34 cellular contexts compared by ENCODE assay signal in the genomic region with DNA sequence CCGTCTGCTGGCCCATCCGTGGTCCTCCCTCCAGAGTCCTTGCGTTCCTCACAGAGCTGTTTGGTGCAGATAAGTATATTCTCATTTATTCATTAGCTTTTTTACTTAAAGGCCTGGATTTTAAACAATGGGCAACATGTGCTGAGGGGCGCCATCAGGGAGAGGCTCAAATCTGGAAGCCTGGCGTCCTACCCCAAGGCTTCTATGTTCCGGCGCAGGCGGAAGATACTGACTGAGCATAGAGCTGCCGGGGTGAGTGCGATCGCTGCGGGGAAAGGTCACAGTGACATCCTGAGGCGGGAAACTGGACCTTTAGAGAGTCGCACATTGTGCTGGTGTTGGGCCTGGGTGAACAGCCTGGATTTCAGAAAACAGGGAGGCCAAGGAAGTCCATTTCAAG.
"Had no signal": no experiment of that assay in that cellular context is flagged by ENCODE, and none has a peak within 500 bp of the region (broad histone marks: within the 10 kb centered on the region; RNA-seq: fewer than 3 reads in every experiment).

No MANE protein-coding gene starts in this region.

- H3K4me3 Mint-ChIP-seq: activated B cell treated with CpG ODN at 0.5 μM for 24 hours; activated CD4-positive, alpha-beta memory T cell treated with anti-CD3 and anti-CD28 coated beads for 36 hours; activated CD8-positive, alpha-beta memory T cell treated with anti-CD3 and anti-CD28 coated beads, Interleukin-2, amount 10 ng/mL, durations not matched to agents 7 days and 5 days; activated CD8-positive, alpha-beta T cell treated with anti-CD3 and anti-CD28 coated beads, Interleukin-2, amount 10 ng/mL, durations not matched to agents 7 days and 5 days; activated naive CD4-positive, alpha-beta T cell treated with anti-CD3 and anti-CD28 coated beads for 36 hours; activated naive CD4-positive, alpha-beta T cell treated with anti-CD3 and anti-CD28 coated beads, Interleukin-2, amount 50 U/mL, for 24 hours; activated naive CD8-positive, alpha-beta T cell treated with anti-CD3 and anti-CD28 coated beads for 36 hours; activated naive CD8-positive, alpha-beta T cell treated with anti-CD3 and anti-CD28 coated beads, Interleukin-2, amount 50 U/mL, for 24 hours; activated T-helper 1 cell treated with anti-CD3 and anti-CD28 coated beads, Interleukin-12 subunit alpha, Interleukin-12 subunit beta, Interleukin-2, Interleukin-4 antibody, amounts not matched to agents 30 ng/mL and 10 ng/mL and 1 ng/mL, durations not matched to agents 14 hours and 24 hours and 36 hours; T-helper 17 cell; T-helper 2 cell treated with Interferon-gamma antibody and Interleukin-4, amounts not matched to agents 5 μg/mL and 100 μg/mL, for 36 hours had no signal

- H3K9me3 ChIP-seq: adrenal gland, body of pancreas, colonic mucosa, esophagus muscularis mucosa, gastrocnemius medialis had no signal

- H3K36me3 Mint-ChIP-seq: activated CD4-positive, alpha-beta memory T cell treated with anti-CD3 and anti-CD28 coated beads for 36 hours; activated CD8-positive, alpha-beta memory T cell treated with anti-CD3 and anti-CD28 coated beads, Interleukin-2, amount 10 ng/mL, durations not matched to agents 7 days and 5 days; activated naive CD4-positive, alpha-beta T cell treated with anti-CD3 and anti-CD28 coated beads, Interleukin-2, amount 50 U/mL, for 24 hours; activated naive CD8-positive, alpha-beta T cell treated with anti-CD3 and anti-CD28 coated beads for 36 hours had no signal

- H3K36me3 ChIP-seq: adrenal gland, colonic mucosa, esophagus muscularis mucosa, gastrocnemius medialis, WERI-Rb-1 had no signal

- H3K4me3 ChIP-seq: adrenal gland, body of pancreas, colonic mucosa, esophagus muscularis mucosa, gastrocnemius medialis had no signal

- H3K27ac Mint-ChIP-seq: activated B cell treated with CpG ODN at 0.5 μM for 24 hours; activated CD4-positive, alpha-beta memory T cell treated with anti-CD3 and anti-CD28 coated beads for 36 hours; activated CD8-positive, alpha-beta memory T cell treated with anti-CD3 and anti-CD28 coated beads, Interleukin-2, amount 10 ng/mL, durations not matched to agents 7 days and 5 days; activated CD8-positive, alpha-beta T cell treated with anti-CD3 and anti-CD28 coated beads, Interleukin-2, amount 10 ng/mL, durations not matched to agents 7 days and 5 days; activated naive CD4-positive, alpha-beta T cell treated with anti-CD3 and anti-CD28 coated beads for 36 hours; activated naive CD4-positive, alpha-beta T cell treated with anti-CD3 and anti-CD28 coated beads, Interleukin-2, amount 50 U/mL, for 24 hours; activated naive CD8-positive, alpha-beta T cell treated with anti-CD3 and anti-CD28 coated beads for 36 hours; activated naive CD8-positive, alpha-beta T cell treated with anti-CD3 and anti-CD28 coated beads, Interleukin-2, amount 50 U/mL, for 24 hours; activated T-helper 1 cell treated with anti-CD3 and anti-CD28 coated beads, Interleukin-12 subunit alpha, Interleukin-12 subunit beta, Interleukin-2, Interleukin-4 antibody, amounts not matched to agents 30 ng/mL and 10 ng/mL and 1 ng/mL, durations not matched to agents 14 hours and 24 hours and 36 hours; activated T-helper 2 cell treated with anti-CD3 and anti-CD28 coated beads, Interferon-gamma antibody, Interleukin-2, Interleukin-4, amounts not matched to agents 10 μg/mL and 5 μg/mL and 100 μg/mL, durations not matched to agents 14 hours and 24 hours and 36 hours; T-helper 17 cell; T-helper 2 cell treated with Interferon-gamma antibody and Interleukin-4, amounts not matched to agents 5 μg/mL and 100 μg/mL, for 36 hours had no signal

- ATAC-seq: activated CD4-positive, CD25-positive, alpha-beta regulatory T cell treated with anti-CD3 and anti-CD28 coated beads, Interleukin-2, amount 50 U/mL, for 24 hours; activated CD8-positive, alpha-beta memory T cell treated with anti-CD3 and anti-CD28 coated beads, Interleukin-2, amount 10 ng/mL, durations not matched to agents 7 days and 5 days; activated CD8-positive, alpha-beta T cell treated with anti-CD3 and anti-CD28 coated beads, Interleukin-2, amount 10 ng/mL, durations not matched to agents 7 days and 5 days; activated naive CD8-positive, alpha-beta T cell treated with anti-CD3 and anti-CD28 coated beads, Interleukin-2, amount 50 U/mL, for 24 hours; body of pancreas; foreskin keratinocyte; gastrocnemius medialis; T-helper 17 cell had no signal

- H3K4me1 Mint-ChIP-seq: activated B cell treated with CpG ODN at 0.5 μM for 24 hours; activated CD8-positive, alpha-beta memory T cell treated with anti-CD3 and anti-CD28 coated beads, Interleukin-2, amount 10 ng/mL, durations not matched to agents 7 days and 5 days; activated naive CD4-positive, alpha-beta T cell treated with anti-CD3 and anti-CD28 coated beads, Interleukin-2, amount 50 U/mL, for 24 hours; activated naive CD8-positive, alpha-beta T cell treated with anti-CD3 and anti-CD28 coated beads for 36 hours; activated naive CD8-positive, alpha-beta T cell treated with anti-CD3 and anti-CD28 coated beads, Interleukin-2, amount 50 U/mL, for 24 hours; T-helper 17 cell had no signal

- H3K27me3 ChIP-seq: adrenal gland, body of pancreas, colonic mucosa, foreskin keratinocyte had no signal

- H3K27ac ChIP-seq: adrenal gland, body of pancreas, colonic mucosa, esophagus muscularis mucosa, foreskin keratinocyte, gastrocnemius medialis, WERI-Rb-1 had no signal

- H3K4me1 ChIP-seq: adrenal gland, body of pancreas, colonic mucosa, esophagus muscularis mucosa, foreskin keratinocyte, gastrocnemius medialis had no signal

- H3K9me3 Mint-ChIP-seq: activated B cell treated with CpG ODN at 0.5 μM for 24 hours; activated CD4-positive, alpha-beta memory T cell treated with anti-CD3 and anti-CD28 coated beads for 36 hours; activated naive CD4-positive, alpha-beta T cell treated with anti-CD3 and anti-CD28 coated beads for 36 hours; activated naive CD4-positive, alpha-beta T cell treated with anti-CD3 and anti-CD28 coated beads, Interleukin-2, amount 50 U/mL, for 24 hours; activated naive CD8-positive, alpha-beta T cell treated with anti-CD3 and anti-CD28 coated beads for 36 hours; activated naive CD8-positive, alpha-beta T cell treated with anti-CD3 and anti-CD28 coated beads, Interleukin-2, amount 50 U/mL, for 24 hours; activated T-helper 1 cell treated with anti-CD3 and anti-CD28 coated beads, Interleukin-12 subunit alpha, Interleukin-12 subunit beta, Interleukin-2, Interleukin-4 antibody, amounts not matched to agents 30 ng/mL and 10 ng/mL and 1 ng/mL, durations not matched to agents 14 hours and 24 hours and 36 hours; activated T-helper 2 cell treated with anti-CD3 and anti-CD28 coated beads, Interferon-gamma antibody, Interleukin-2, Interleukin-4, amounts not matched to agents 10 μg/mL and 5 μg/mL and 100 μg/mL, durations not matched to agents 14 hours and 24 hours and 36 hours; T-helper 2 cell treated with Interferon-gamma antibody and Interleukin-4, amounts not matched to agents 5 μg/mL and 100 μg/mL, for 36 hours had no signal

- DNase-seq: activated B cell treated with CpG ODN at 0.5 μM for 24 hours; activated CD4-positive, alpha-beta memory T cell treated with anti-CD3 and anti-CD28 coated beads for 36 hours; activated CD4-positive, alpha-beta T cell treated with anti-CD3 and anti-CD28 coated beads for 48 hours; activated CD8-positive, alpha-beta memory T cell treated with anti-CD3 and anti-CD28 coated beads, Interleukin-2, amount 10 ng/mL, durations not matched to agents 7 days and 5 days; activated CD8-positive, alpha-beta memory T cell treated with anti-CD3 and anti-CD28 coated beads, Interleukin-2, amount 50 U/mL, for 4 hours; activated CD8-positive, alpha-beta T cell treated with anti-CD3 and anti-CD28 coated beads, Interleukin-2, amount 10 ng/mL, durations not matched to agents 7 days and 5 days; activated effector memory CD4-positive, alpha-beta T cell treated with anti-CD3 and anti-CD28 coated beads, Interleukin-2, amount 50 U/mL, for 16 hours; activated naive CD4-positive, alpha-beta T cell treated with anti-CD3 and anti-CD28 coated beads for 36 hours; activated naive CD8-positive, alpha-beta T cell treated with anti-CD3 and anti-CD28 coated beads for 36 hours; activated naive CD8-positive, alpha-beta T cell treated with anti-CD3 and anti-CD28 coated beads, Interleukin-2, amount 50 U/mL, for 24 hours; activated T-cell treated with anti-CD3 and anti-CD28 coated beads, Interleukin-2, amount 50 U/mL, for 1 hour; activated T-cell treated with anti-CD3 and anti-CD28 coated beads, Interleukin-2, amount 50 U/mL, for 48 hours; amygdala; aorta; body of pancreas; central memory CD4-positive, alpha-beta T cell; cerebellar nuclear complex; colonic mucosa; effector CD8-positive, alpha-beta T cell; erythroblast; foreskin keratinocyte; gastrocnemius medialis; glutamatergic neuron; T-helper 1 cell; T-helper 17 cell; T1000; WERI-Rb-1 had no signal
